ENCODE assay signal across 19 cellular contexts in the genomic region with DNA sequence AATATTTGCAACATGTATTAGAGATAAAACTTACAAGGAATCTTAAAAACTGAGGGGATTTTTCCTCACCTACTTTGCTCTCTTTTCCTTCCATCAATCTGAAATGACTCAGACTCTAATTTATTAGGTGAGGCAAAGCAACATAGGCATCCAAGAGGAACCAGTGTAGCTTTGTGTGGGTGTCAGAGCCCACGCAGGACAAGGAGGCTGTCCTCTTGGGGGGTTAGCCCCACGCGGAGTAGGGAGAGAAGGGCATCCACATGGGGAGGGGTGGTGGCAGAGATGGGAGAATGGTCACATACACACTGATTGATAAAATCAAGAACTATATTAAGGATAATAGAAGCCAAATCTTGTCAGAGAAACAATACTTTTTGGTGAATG. TPM values are rescaled to one million over a fixed set of nuclear protein-coding genes. Genes with fewer than 3 reads are reported as not detected.
DNase-seq lines count a peak whose midpoint lies in the region; ATAC-seq and FAIRE-seq lines count a peak whose summit lies in the region.
"Had no signal": no experiment of that assay in that cellular context is flagged by ENCODE, and none has a peak within 500 bp of the region (broad histone marks: within the 10 kb centered on the region; RNA-seq: fewer than 3 reads in every experiment).

No MANE protein-coding gene starts in this region.

- H3K4me1 Mint-ChIP-seq in activated naive CD8-positive, alpha-beta T cell (ENCODE audit: low read depth), result peaks cover 84% of the 10 kb centered on the region
- H3K4me1 Mint-ChIP-seq in activated naive CD8-positive, alpha-beta T cell treated with anti-CD3 and anti-CD28 coated beads, Interleukin-2, amount 50 U/mL, for 24 hours, result peaks cover 83% of the 10 kb centered on the region
- peaks cover 69% of the 10 kb centered on the region for H3K4me1 Mint-ChIP-seq in activated naive CD8-positive, alpha-beta T cell treated with anti-CD3 and anti-CD28 coated beads for 36 hours

- no peak overlapping the region for H3K18ac ChIP-seq in mesenchymal stem cell (ENCODE audit: low read depth in 1 of 2, low read length in 2 of 2)

- H3K9me3 ChIP-seq in mesenchymal stem cell (ENCODE audit: control insufficient read depth, low read length), result no peaks in the 10 kb centered on the region
- H3K9me3 ChIP-seq: heart left ventricle, mucosa of descending colon, vagina had no signal

- peaks cover 14% of the 10 kb centered on the region for H3K79me1 ChIP-seq in mesenchymal stem cell (replicated peaks; ENCODE audit: low read length, poor library complexity, severe bottlenecking)

- no peak overlapping the region for H3K27ac ChIP-seq in mesenchymal stem cell (ENCODE audit: low read length, poor library complexity, severe bottlenecking)
- H3K27ac ChIP-seq: cardiac muscle cell, vagina had no signal

- H3K36me3 ChIP-seq in mesenchymal stem cell (ENCODE audit: control insufficient read depth in 1 of 2, insufficient read depth in 2 of 2, low read depth in 1 of 2, low read length in 2 of 2), result peaks cover 5 to 38% of the 10 kb centered on the region in 2 experiments

- H3K4me1 ChIP-seq in mesenchymal stem cell (ENCODE audit: control insufficient read depth, insufficient read depth, low read depth, low read length), result no peaks in the 10 kb centered on the region

- no peak overlapping the region for H2BK120ac ChIP-seq in mesenchymal stem cell (ENCODE audit: low read depth, low read length)

- no peak overlapping the region for H4K8ac ChIP-seq in mesenchymal stem cell (ENCODE audit: low read length)

- WGBS in mesenchymal stem cell, result 97% methylated on average over 3 of the region's 3 CpGs

- FAIRE-seq in urothelium cell line (lab: Jason Lieb, UNC), result peak; percentile 37

- no peak overlapping the region for H2AK5ac ChIP-seq in mesenchymal stem cell (ENCODE audit: low read length, severe bottlenecking)

- peak overlapping the region; percentile 86 for H3K27ac Mint-ChIP-seq in activated naive CD8-positive, alpha-beta T cell
- no peak overlapping the region for H3K27ac Mint-ChIP-seq in activated naive CD8-positive, alpha-beta T cell treated with anti-CD3 and anti-CD28 coated beads, Interleukin-2, amount 50 U/mL, for 24 hours
- H3K27ac Mint-ChIP-seq in activated naive CD8-positive, alpha-beta T cell treated with anti-CD3 and anti-CD28 coated beads for 36 hours, result peak overlapping the region; percentile 80

- peak overlapping the region; percentile 67 for H3K4me3 Mint-ChIP-seq in activated naive CD8-positive, alpha-beta T cell
- no peak overlapping the region for H3K4me3 Mint-ChIP-seq in activated naive CD8-positive, alpha-beta T cell treated with anti-CD3 and anti-CD28 coated beads, Interleukin-2, amount 50 U/mL, for 24 hours
- H3K4me3 Mint-ChIP-seq in activated naive CD8-positive, alpha-beta T cell treated with anti-CD3 and anti-CD28 coated beads for 36 hours, result no peak overlapping the region

- DNase-seq in activated naive CD8-positive, alpha-beta T cell treated with anti-CD3 and anti-CD28 coated beads, Interleukin-2, amount 50 U/mL, for 24 hours, result no peak
- DNase-seq in activated naive CD8-positive, alpha-beta T cell treated with anti-CD3 and anti-CD28 coated beads for 36 hours, result no peak
- DNase-seq in mesenchymal stem cell (no peak), urothelium cell line (ENCODE audit: low spot score) (no peak), NCI-H187 (lab: John Stamatoyannopoulos, UW) (no peak)
- DNase-seq in activated CD4-positive, CD25-positive, alpha-beta regulatory T cell (lab: John Stamatoyannopoulos, UW), result no peak
- DNase-seq: activated CD4-positive, alpha-beta T cell treated with anti-CD3 and anti-CD28 coated beads for 4 hours; DMS 273 treated with DMSO at 0.1 percent for 48 hours; heart left ventricle; mucosa of descending colon; NCI-H2081 treated with DMSO at 0.1 percent for 48 hours; NCI-H748 treated with DMSO at 0.1 percent for 48 hours had no signal

- H3K4me3 ChIP-seq in mesenchymal stem cell (ENCODE audit: insufficient read depth in 1 of 2, low read depth in 1 of 2, low read length in 2 of 2), result peak overlapping the region in 1 of 2 experiments; percentile 60
- H3K4me3 ChIP-seq: cardiac muscle cell, heart left ventricle, mucosa of descending colon, vagina had no signal

- H3K23ac ChIP-seq in mesenchymal stem cell (ENCODE audit: low read length in 2 of 2), result no peak overlapping the region

- H3K27me3 ChIP-seq in mesenchymal stem cell (ENCODE audit: control insufficient read depth in 1 of 2, insufficient read depth in 1 of 2, low read length in 2 of 2), result no peaks in the 10 kb centered on the region
- H3K27me3 ChIP-seq: cardiac muscle cell, heart left ventricle, vagina had no signal

- H2AFZ ChIP-seq in mesenchymal stem cell (ENCODE audit: low read depth, low read length), result no peak overlapping the region

- H3K27me3 Mint-ChIP-seq in activated naive CD8-positive, alpha-beta T cell, result no peaks in the 10 kb centered on the region
- H3K27me3 Mint-ChIP-seq in activated naive CD8-positive, alpha-beta T cell treated with anti-CD3 and anti-CD28 coated beads, Interleukin-2, amount 50 U/mL, for 24 hours, result no peaks in the 10 kb centered on the region
- H3K27me3 Mint-ChIP-seq in activated naive CD8-positive, alpha-beta T cell treated with anti-CD3 and anti-CD28 coated beads for 36 hours, result no peaks in the 10 kb centered on the region

- no peak overlapping the region for H3K14ac ChIP-seq in mesenchymal stem cell (ENCODE audit: low read length in 2 of 2)

- no peak overlapping the region for H3K4me2 ChIP-seq in mesenchymal stem cell (ENCODE audit: low read length, poor library complexity, severe bottlenecking)

- no peak overlapping the region for H3K4ac ChIP-seq in mesenchymal stem cell (ENCODE audit: low read depth in 1 of 2, low read length in 2 of 2)

- H4K91ac ChIP-seq in mesenchymal stem cell (ENCODE audit: low read length), result no peak overlapping the region

- no peak overlapping the region for H2BK5ac ChIP-seq in mesenchymal stem cell (ENCODE audit: low read depth, low read length, poor library complexity, severe bottlenecking)

- ATAC-seq in activated naive CD8-positive, alpha-beta T cell treated with anti-CD3 and anti-CD28 coated beads, Interleukin-2, amount 50 U/mL, for 24 hours, result no peak
- ATAC-seq in GM18502 (IDR thresholded peaks at IDR 0.05; ENCODE audit: poor library complexity, unreplicated experiment), result no peak
- ATAC-seq: mucosa of descending colon had no signal

- no peak overlapping the region for H2BK15ac ChIP-seq in mesenchymal stem cell (ENCODE audit: low read depth, poor library complexity, severe bottlenecking)

- peaks cover 24% of the 10 kb centered on the region for H3K36me3 Mint-ChIP-seq in activated naive CD8-positive, alpha-beta T cell
- H3K36me3 Mint-ChIP-seq in activated naive CD8-positive, alpha-beta T cell treated with anti-CD3 and anti-CD28 coated beads, Interleukin-2, amount 50 U/mL, for 24 hours (ENCODE audit: low read depth), result peaks cover 38% of the 10 kb centered on the region
- H3K36me3 Mint-ChIP-seq in activated naive CD8-positive, alpha-beta T cell treated with anti-CD3 and anti-CD28 coated beads for 36 hours, result peaks cover 49% of the 10 kb centered on the region

- H2BK12ac ChIP-seq in mesenchymal stem cell (ENCODE audit: low read length in 2 of 2), result no peak overlapping the region

- H3K9me3 Mint-ChIP-seq in activated naive CD8-positive, alpha-beta T cell (ENCODE audit: low read depth), result no peaks in the 10 kb centered on the region
- peaks cover 8% of the 10 kb centered on the region for H3K9me3 Mint-ChIP-seq in activated naive CD8-positive, alpha-beta T cell treated with anti-CD3 and anti-CD28 coated beads, Interleukin-2, amount 50 U/mL, for 24 hours
- peaks cover 2% of the 10 kb centered on the region for H3K9me3 Mint-ChIP-seq in activated naive CD8-positive, alpha-beta T cell treated with anti-CD3 and anti-CD28 coated beads for 36 hours

- H3K9ac ChIP-seq in mesenchymal stem cell (ENCODE audit: low read length), result peak overlapping the region; percentile 71

RNA-seq across cellular contexts. Expression of a gene that starts 33.8 kb away (rescaled TPM):
- total RNA-seq in activated naive CD8-positive, alpha-beta T cell treated with anti-CD3 and anti-CD28 coated beads for 36 hours, result not detected
- not detected for polyA plus RNA-seq in mesenchymal stem cell (2013, experiment 1 of 2)
- polyA plus RNA-seq in mesenchymal stem cell (2013, experiment 2 of 2), result not detected
- total RNA-seq: cardiac muscle cell; kidney epithelial cell; mucosa of descending colon; pulmonary artery endothelial cell; T-helper 1 cell treated with Interleukin-12 subunit alpha and Interleukin-12 subunit beta and Interleukin-4 antibody, amounts not matched to agents 30 ng/mL and 1 ng/mL, for 36 hours; vagina had no signal
- polyA plus RNA-seq: cardiac muscle cell, heart left ventricle had no signal

RNA-seq across cellular contexts. Expression of a gene that starts 40.7 kb away (rescaled TPM):
- total RNA-seq in activated naive CD8-positive, alpha-beta T cell treated with anti-CD3 and anti-CD28 coated beads for 36 hours, result not detected
- polyA plus RNA-seq in mesenchymal stem cell (2013, experiment 1 of 2), result 204 TPM
- 204 TPM for polyA plus RNA-seq in mesenchymal stem cell (2013, experiment 2 of 2)
- total RNA-seq: T-helper 1 cell treated with Interleukin-12 subunit alpha and Interleukin-12 subunit beta and Interleukin-4 antibody, amounts not matched to agents 30 ng/mL and 1 ng/mL, for 36 hours had no signal

RNA-seq across cellular contexts. Expression of a gene that starts 46.1 kb away (rescaled TPM):
- total RNA-seq in activated naive CD8-positive, alpha-beta T cell treated with anti-CD3 and anti-CD28 coated beads for 36 hours, result 10 to 100 TPM; 17.1 to 18.8 TPM
- polyA plus RNA-seq in mesenchymal stem cell (2013, experiment 1 of 2), result 14.3 TPM
- 15.1 TPM for polyA plus RNA-seq in mesenchymal stem cell (2013, experiment 2 of 2)
